ENCODE assay signal across 8 cellular contexts in genomic region chr12:121776190-121777098, GRCh38. TPM values are rescaled to one million over a fixed set of nuclear protein-coding genes. Genes with fewer than 3 reads are reported as not detected.
DNase-seq lines count a peak whose midpoint lies in the region; ATAC-seq and TF ChIP-seq lines count a peak whose summit lies in the region.

No MANE protein-coding gene starts in this region.

- H3K27me3 ChIP-seq in right atrium auricular region, result no peaks in the 10 kb centered on the region

- TF ChIP-seq CTCF in right atrium auricular region (IDR thresholded peaks at IDR 0.05), result peak; percentile 77 to 91

- peak overlapping the region; percentile 16 to 85 (median 43) for H3K27ac Mint-ChIP-seq in IgD-negative memory B cell

- peak; percentile 66 for DNase-seq in DMS 273 (lab: John Stamatoyannopoulos, UW; ENCODE audit: unreplicated experiment)
- DNase-seq in DMS 273 treated with DMSO at 0.1 percent for 48 hours (lab: John Stamatoyannopoulos, UW), result no peak
- peak; percentile 75 to 87 (median 82) for DNase-seq in T-helper 2 cell
- DNase-seq in activated naive CD8-positive, alpha-beta T cell treated with anti-CD3 and anti-CD28 coated beads, Interleukin-2, amount 50 U/mL, for 16 hours (ENCODE audit: low read depth, low spot score), result peak; percentile 81
- peak; percentile 78 for DNase-seq in right atrium auricular region (ENCODE audit: low spot score)
- DNase-seq in stimulated activated CD4-positive, alpha-beta T cell treated with anti-CD3 and anti-CD28 coated beads, Interleukin-12 subunit alpha, Interleukin-12 subunit beta, amount 100 ng/mL, for 4 hours, result peak; percentile 95

- H3K27ac ChIP-seq in right atrium auricular region, result no peak overlapping the region

- H3K9me3 ChIP-seq in right atrium auricular region, result no peaks in the 10 kb centered on the region

- H3K36me3 ChIP-seq in right atrium auricular region, result peaks cover 6% of the 10 kb centered on the region

- H3K9me3 Mint-ChIP-seq in IgD-negative memory B cell, result no peaks in the 10 kb centered on the region

- no peak overlapping the region for H3K4me3 ChIP-seq in right atrium auricular region

- H3K36me3 Mint-ChIP-seq in IgD-negative memory B cell, result peaks cover 2% of the 10 kb centered on the region

- H3K4me3 Mint-ChIP-seq in IgD-negative memory B cell, result peak overlapping the region in 1 of 4 donors; percentile 32

- no peak for ATAC-seq in GM18517 (IDR thresholded peaks at IDR 0.05; ENCODE audit: unreplicated experiment)

- H3K27me3 Mint-ChIP-seq in IgD-negative memory B cell, result no peaks in the 10 kb centered on the region

- peaks cover 7 to 14% (median 8%) of the 10 kb centered on the region in 3 donors for H3K4me1 Mint-ChIP-seq in IgD-negative memory B cell

- peaks cover 0 to 21% of the 10 kb centered on the region in 2 donors for H3K4me1 ChIP-seq in right atrium auricular region

RNA-seq across cellular contexts. Expression of gene RHOF, which starts 17.0 kb away (rescaled TPM):
- 90.0 TPM for polyA plus RNA-seq in IgD-negative memory B cell
- 10 to 100 TPM in 1 of 2 donors, 1 to 10 TPM in 1; 7.3 to 21.9 TPM for total RNA-seq in right atrium auricular region

RNA-seq across cellular contexts. Expression of gene SETD1B, which starts 27.4 kb away (rescaled TPM):
- 2.3 TPM for polyA plus RNA-seq in IgD-negative memory B cell
- 1 to 10 TPM; 6.0 to 9.3 TPM for total RNA-seq in right atrium auricular region
